8 cellular contexts compared by ENCODE assay signal in genomic region chr3:20039082-20039764, GRCh38. TPM values are rescaled to one million over a fixed set of nuclear protein-coding genes. Genes with fewer than 3 reads are reported as not detected.
DNase-seq lines count a peak whose midpoint lies in the region; ATAC-seq and TF ChIP-seq lines count a peak whose summit lies in the region.

No MANE protein-coding gene starts in this region.

- H3F3A ChIP-seq in Loucy (ENCODE audit: low read depth) = peaks cover 3% of the 10 kb centered on the region; the same call in 1 of the 2 replicates

- no peaks in the 10 kb centered on the region for H3K9me3 Mint-ChIP-seq in naive B cell

- H3K27ac ChIP-seq in AG04450 (ENCODE audit: low read depth, low read length) (no peak overlapping the region), coronary artery (peak overlapping the region; percentile 96 to 99)

- H3K4me3 ChIP-seq in AG04450 (ENCODE audit: low read depth, low read length) (peak overlapping the region; percentile 76), Loucy (ENCODE audit: low read length, poor library complexity, severe bottlenecking) (peak overlapping the region; percentile 90), coronary artery (peak overlapping the region; percentile 92)

- peak overlapping the region; percentile 55 to 98 (median 94) for H3K27ac Mint-ChIP-seq in naive B cell

- peaks cover 37% of the 10 kb centered on the region for H3K4me1 ChIP-seq in Loucy (ENCODE audit: insufficient read depth, low read length, poor library complexity, severe bottlenecking)

- H3K4me1 Mint-ChIP-seq in naive B cell = peaks cover 35 to 47% (median 46%) of the 10 kb centered on the region in 3 donors

- no peaks in the 10 kb centered on the region for H3K9me3 ChIP-seq in AG04450 (ENCODE audit: control insufficient read depth, insufficient read depth, low read length)
- H3K9me3 ChIP-seq in Loucy (ENCODE audit: insufficient read depth, low read depth, low read length) = no peaks in the 10 kb centered on the region

- H3K36me3 ChIP-seq in Loucy (ENCODE audit: insufficient read depth, low read length) = no peaks in the 10 kb centered on the region

- H3K4me2 ChIP-seq in Loucy (ENCODE audit: low read depth, low read length, poor library complexity, severe bottlenecking) = peak overlapping the region; percentile 79

- ATAC-seq in naive B cell (ENCODE audit: low read depth in 2 of 2) = no peak

- peak overlapping the region; percentile 97 for H2AFZ ChIP-seq in Loucy (ENCODE audit: low read length)

- H3K9me2 ChIP-seq in Loucy (replicated peaks; ENCODE audit: low read depth, low read length) = no peaks in the 10 kb centered on the region

- no peaks in the 10 kb centered on the region for H3K27me3 ChIP-seq in AG04450 (ENCODE audit: control insufficient read depth, insufficient read depth, low read length)
- H3K27me3 ChIP-seq in Loucy (ENCODE audit: insufficient read depth, low read length, poor library complexity, severe bottlenecking) = no peaks in the 10 kb centered on the region

- CTCF ChIA-PET in AG04450 (lab: Charles Lee) = interaction anchor here (1.2 kb wide), 1 partner anchor 9 kb away, joined by 3 read pairs; no protein-coding TSS in a partner anchor

- H3K9ac ChIP-seq in Loucy (ENCODE audit: low read depth, low read length, poor library complexity, severe bottlenecking) = peak overlapping the region; percentile 94

- no peaks in the 10 kb centered on the region for H3K36me3 Mint-ChIP-seq in naive B cell

- POLR2A ChIA-PET in AG04450 (lab: Yijun Ruan, JAX) = no interaction called here

- no peak for DNase-seq in AG04450 (ENCODE audit: low read depth, low spot score)
- no peak for DNase-seq in coronary artery (ENCODE audit: low spot score)
- DNase-seq in naive B cell = no peak
- no peak for DNase-seq in cerebellum (ENCODE audit: low spot score)
- no peak for DNase-seq in NCI-H510A treated with DMSO at 0.1 percent for 48 hours (lab: John Stamatoyannopoulos, UW)
- DNase-seq in COLO668 (lab: John Stamatoyannopoulos, UW; ENCODE audit: unreplicated experiment) = no peak
- no peak for DNase-seq in activated CD8-positive, alpha-beta memory T cell treated with anti-CD3 and anti-CD28 coated beads, Interleukin-2, amount 50 U/mL, for 48 hours

- no peaks in the 10 kb centered on the region for H3K27me3 Mint-ChIP-seq in naive B cell

- no peak for TF ChIP-seq CTCF in AG04450 (IDR thresholded peaks at IDR 0.05; ENCODE audit: low read depth, low read length)
- TF ChIP-seq CTCF in Loucy (conservative IDR thresholded peaks at IDR 0.05; ENCODE audit: low read length) = no peak
- no peak for TF ChIP-seq CTCF in coronary artery (IDR thresholded peaks at IDR 0.05)

- H3K79me2 ChIP-seq in Loucy (ENCODE audit: insufficient read depth, low read length) = peaks cover 26% of the 10 kb centered on the region

- H3K4me3 Mint-ChIP-seq in naive B cell = peak overlapping the region; percentile 82 to 96 (median 91)

- H4K20me1 ChIP-seq in Loucy (ENCODE audit: insufficient read depth, low read length, poor library complexity, severe bottlenecking) = peaks cover 8% of the 10 kb centered on the region

RNA-seq across cellular contexts. Expression of gene KAT2B, which starts 1.0 kb away (rescaled TPM):
- 4.6 and 5.5 TPM in 2 replicates for polyA plus RNA-seq in AG04450 (2011; rRNA removed)
- polyA minus RNA-seq in AG04450 (2011; rRNA and poly(A)+ RNA removed) = 2.2 and 2.9 TPM in 2 replicates
- polyA plus RNA-seq in naive B cell (ENCODE audit: low read depth in 6 of 6) = 1 to 10 TPM; 3.5 to 9.2 (median 4.9) TPM
- total RNA-seq in cerebellum = 38.2 TPM

RNA-seq across cellular contexts. Expression of gene PP2D1, which starts 27.2 kb away (rescaled TPM):
- polyA plus RNA-seq in AG04450 (2011; rRNA removed) (not detected in 2 replicates), naive B cell (ENCODE audit: low read depth in 6 of 6) (1 to 10 TPM in 3 of 6 donors, under 1 TPM in 2, not detected in 1; 0.71 to 1.1 (median 1.0) TPM)
- not detected in 2 replicates for polyA minus RNA-seq in AG04450 (2011; rRNA and poly(A)+ RNA removed)
- total RNA-seq in cerebellum = not detected
